Comparison of ENCODE assay signal across 1 cellular context in genomic region chr7:150931199-150931869, GRCh38.
TF ChIP-seq lines count a peak whose summit lies in the region.

No MANE protein-coding gene starts in this region.

TF ChIP-seq in HepG2, 621 proteins besides CTCF, POLR2A, EP300 and RAD21:
- TF ChIP-seq ZNF431 (CRISPR knock-in tag; IDR thresholded peaks at IDR 0.05; ENCODE audit: borderline replicate concordance, low read depth) (no peak), THAP11 (CRISPR knock-in tag; IDR thresholded peaks at IDR 0.05) (no peak), ZNF773 (CRISPR knock-in tag; IDR thresholded peaks at IDR 0.05; ENCODE audit: borderline replicate concordance) (no peak), ZNF580 (CRISPR knock-in tag; IDR thresholded peaks at IDR 0.05; ENCODE audit: borderline replicate concordance, low read depth) (no peak), ZNF83 (CRISPR knock-in tag; IDR thresholded peaks at IDR 0.05; ENCODE audit: borderline replicate concordance) (no peak), ZNF660 (CRISPR knock-in tag; IDR thresholded peaks at IDR 0.05; ENCODE audit: borderline replicate concordance, low read depth) (no peak), HIVEP1 (CRISPR knock-in tag; IDR thresholded peaks at IDR 0.05) (no peak), ZNF18 (CRISPR knock-in tag; IDR thresholded peaks at IDR 0.05; ENCODE audit: insufficient replicate concordance) (no peak), ZFX (CRISPR knock-in tag; IDR thresholded peaks at IDR 0.05; ENCODE audit: low read depth) (no peak), FOSL1 (CRISPR knock-in tag; IDR thresholded peaks at IDR 0.05; ENCODE audit: borderline replicate concordance) (no peak), HMGXB4 (CRISPR knock-in tag; IDR thresholded peaks at IDR 0.05; ENCODE audit: borderline replicate concordance in 1 of 2, low read depth in 1 of 2) (no peak), NFATC3 (CRISPR knock-in tag; IDR thresholded peaks at IDR 0.05) (no peak), HNRNPK (IDR thresholded peaks at IDR 0.05; ENCODE audit: low read depth, low read length, poor library complexity, severe bottlenecking) (no peak), CBX1 (IDR thresholded peaks at IDR 0.05; ENCODE audit: low read depth) (no peak)
